In genomic region chr11:97072420-97072819, GRCh38 we compare ENCODE assay signal across 6 cellular contexts.
"Had no signal": no experiment of that assay in that cellular context is flagged by ENCODE, and none has a peak within 500 bp of the region (broad histone marks: within the 10 kb centered on the region; RNA-seq: fewer than 3 reads in every experiment).

No MANE protein-coding gene starts in this region.

- H3K27ac Mint-ChIP-seq: IgD-negative memory B cell had no signal

- H3K36me3 Mint-ChIP-seq: IgD-negative memory B cell had no signal

- H3K4me1 Mint-ChIP-seq: IgD-negative memory B cell had no signal

- DNase-seq: IMR-90, KBM-7, KG1 had no signal

- H3K4me3 ChIP-seq: K562 had no signal

- H3K27me3 Mint-ChIP-seq: IgD-negative memory B cell had no signal

- H3K27ac ChIP-seq: HL-60 had no signal

- H3K4me3 Mint-ChIP-seq: IgD-negative memory B cell had no signal
